1 cellular context compared by ENCODE assay signal in the genomic region with DNA sequence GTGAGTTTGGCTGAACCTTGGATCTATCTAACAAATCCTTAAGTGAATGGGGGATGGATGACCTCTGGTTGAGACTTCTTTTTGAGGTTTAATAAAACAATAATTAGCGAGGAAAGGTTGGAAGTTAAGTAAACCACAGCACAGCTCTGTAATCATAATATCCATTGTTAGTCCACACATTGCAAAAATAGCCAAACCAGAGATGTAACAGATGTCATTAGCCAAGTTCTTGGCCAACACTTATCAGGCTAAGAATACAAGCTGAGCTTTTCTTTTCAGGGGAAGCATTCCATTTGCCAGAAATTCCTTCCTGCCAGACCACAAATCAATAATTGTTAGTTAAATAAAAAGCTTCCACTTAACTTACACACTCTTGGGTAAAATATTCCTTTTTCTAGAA.
TF ChIP-seq lines count a peak whose summit lies in the region.

No MANE protein-coding gene starts in this region.

TF ChIP-seq in H1, 55 proteins besides CTCF, POLR2A, EP300 and RAD21 (continued from another document):
- TF ChIP-seq, protein P1, sequence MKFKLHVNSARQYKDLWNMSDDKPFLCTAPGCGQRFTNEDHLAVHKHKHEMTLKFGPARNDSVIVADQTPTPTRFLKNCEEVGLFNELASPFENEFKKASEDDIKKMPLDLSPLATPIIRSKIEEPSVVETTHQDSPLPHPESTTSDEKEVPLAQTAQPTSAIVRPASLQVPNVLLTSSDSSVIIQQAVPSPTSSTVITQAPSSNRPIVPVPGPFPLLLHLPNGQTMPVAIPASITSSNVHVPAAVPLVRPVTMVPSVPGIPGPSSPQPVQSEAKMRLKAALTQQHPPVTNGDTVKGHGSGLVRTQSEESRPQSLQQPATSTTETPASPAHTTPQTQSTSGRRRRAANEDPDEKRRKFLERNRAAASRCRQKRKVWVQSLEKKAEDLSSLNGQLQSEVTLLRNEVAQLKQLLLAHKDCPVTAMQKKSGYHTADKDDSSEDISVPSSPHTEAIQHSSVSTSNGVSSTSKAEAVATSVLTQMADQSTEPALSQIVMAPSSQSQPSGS (IDR thresholded peaks at IDR 0.05; ENCODE audit: low read length): no peak
- TF ChIP-seq RBBP5 (IDR thresholded peaks at IDR 0.05; ENCODE audit: borderline replicate concordance, low read depth, low read length): no peak
- TF ChIP-seq CEBPB (IDR thresholded peaks at IDR 0.05; ENCODE audit: low read depth, low read length): no peak
- no peak for TF ChIP-seq TAF7 (optimal IDR thresholded peaks at IDR 0.05; ENCODE audit: borderline replicate concordance, low read depth, low read length)
